1 cellular context compared by ENCODE assay signal in genomic region chr1:28172690-28173150, GRCh38.
TF ChIP-seq lines count a peak whose summit lies in the region.

No MANE protein-coding gene starts in this region.

TF ChIP-seq in HEK293, 187 proteins besides CTCF, POLR2A, EP300 and RAD21 (continued from another document and continues in another):
- 0 out of 2 replicates have a peak, but pooled peaks have one; percentile 36 for TF ChIP-seq TSHZ1 (tag by site-specific recombination; IDR thresholded peaks at IDR 0.05; ENCODE audit: borderline replicate concordance)
- TF ChIP-seq PRDM1 (tag by site-specific recombination; IDR thresholded peaks at IDR 0.05): 0 out of 2 replicates have a peak, but pooled peaks have one; percentile 3
- TF ChIP-seq ZNF777 (tag by site-specific recombination; IDR thresholded peaks at IDR 0.05; ENCODE audit: borderline replicate concordance): no peak
- TF ChIP-seq ZSCAN30 (tag by site-specific recombination; IDR thresholded peaks at IDR 0.05): no peak
- TF ChIP-seq EGR2 (tag by site-specific recombination; IDR thresholded peaks at IDR 0.05; ENCODE audit: low read depth): no peak
- TF ChIP-seq ZNF510 (tag by site-specific recombination; IDR thresholded peaks at IDR 0.05; ENCODE audit: insufficient replicate concordance): no peak
- no peak for TF ChIP-seq ZNF266 (tag by site-specific recombination; IDR thresholded peaks at IDR 0.05; ENCODE audit: low read depth)
- no peak for TF ChIP-seq ZEB2 (tag by site-specific recombination; IDR thresholded peaks at IDR 0.05)
- TF ChIP-seq ZNF701 (tag by site-specific recombination; IDR thresholded peaks at IDR 0.05): no peak
- no peak for TF ChIP-seq ZNF10 (tag by site-specific recombination; IDR thresholded peaks at IDR 0.05)
- no peak for TF ChIP-seq ZNF707 (tag by site-specific recombination; IDR thresholded peaks at IDR 0.05)
- no peak for TF ChIP-seq ZNF423 (tag by site-specific recombination; IDR thresholded peaks at IDR 0.05)
- TF ChIP-seq ATF2 (tag by site-specific recombination; IDR thresholded peaks at IDR 0.05; ENCODE audit: low read depth): no peak
- TF ChIP-seq ZNF146 (tag by site-specific recombination; IDR thresholded peaks at IDR 0.05): no peak
- no peak for TF ChIP-seq ZNF433 (tag by site-specific recombination; IDR thresholded peaks at IDR 0.05; ENCODE audit: low read depth)
- no peak for TF ChIP-seq ZFP3 (tag by site-specific recombination; IDR thresholded peaks at IDR 0.05; ENCODE audit: low read depth)
- TF ChIP-seq OSR2 (tag by site-specific recombination; IDR thresholded peaks at IDR 0.05): peak; percentile 92
- TF ChIP-seq ZIC2 (tag by site-specific recombination; IDR thresholded peaks at IDR 0.05): no peak
- no peak for TF ChIP-seq ZNF571 (tag by site-specific recombination; IDR thresholded peaks at IDR 0.05)
- TF ChIP-seq ZNF843 (tag by site-specific recombination; IDR thresholded peaks at IDR 0.05): peak; percentile 65
- no peak for TF ChIP-seq SP3 (tag by site-specific recombination; IDR thresholded peaks at IDR 0.05)
- no peak for TF ChIP-seq ZNF169 (tag by site-specific recombination; IDR thresholded peaks at IDR 0.05)
- TF ChIP-seq ZNF302 (tag by site-specific recombination; IDR thresholded peaks at IDR 0.05; ENCODE audit: low read depth): no peak
- TF ChIP-seq ZBTB11 (tag by site-specific recombination; conservative IDR thresholded peaks at IDR 0.05; ENCODE audit: low read depth): no peak
- no peak for TF ChIP-seq ZNF350 (tag by site-specific recombination; IDR thresholded peaks at IDR 0.05)
- no peak for TF ChIP-seq REPIN1 (tag by site-specific recombination; IDR thresholded peaks at IDR 0.05; ENCODE audit: low read depth)
- TF ChIP-seq MZF1 (tag by site-specific recombination; IDR thresholded peaks at IDR 0.05; ENCODE audit: borderline replicate concordance): no peak
- TF ChIP-seq ZSCAN5A (tag by site-specific recombination; IDR thresholded peaks at IDR 0.05): no peak
- TF ChIP-seq FEZF1 (tag by site-specific recombination; IDR thresholded peaks at IDR 0.05): peak; percentile 81
- TF ChIP-seq ZNF529 (tag by site-specific recombination; IDR thresholded peaks at IDR 0.05; ENCODE audit: insufficient replicate concordance): no peak
- no peak for TF ChIP-seq ZNF654 (tag by site-specific recombination; IDR thresholded peaks at IDR 0.05; ENCODE audit: low read depth)
- TF ChIP-seq ZBTB8A (tag by site-specific recombination; IDR thresholded peaks at IDR 0.05): peak; percentile 40; the same call in 1 of the 2 replicates
- no peak for TF ChIP-seq ZNF449 (tag by site-specific recombination; IDR thresholded peaks at IDR 0.05)
- TF ChIP-seq SP2 (tag by site-specific recombination; IDR thresholded peaks at IDR 0.05): no peak
- TF ChIP-seq ZNF223 (tag by site-specific recombination; IDR thresholded peaks at IDR 0.05): peak; percentile 96
- TF ChIP-seq ZNF580 (tag by site-specific recombination; IDR thresholded peaks at IDR 0.05): 0 out of 2 replicates have a peak, but pooled peaks have one; percentile 66
- TF ChIP-seq ZNF513 (tag by site-specific recombination; IDR thresholded peaks at IDR 0.05): no peak
- TF ChIP-seq ZNF776 (tag by site-specific recombination; IDR thresholded peaks at IDR 0.05; ENCODE audit: borderline replicate concordance): no peak
- no peak for TF ChIP-seq ZNF23 (tag by site-specific recombination; IDR thresholded peaks at IDR 0.05; ENCODE audit: borderline replicate concordance)
- TF ChIP-seq ZNF610 (tag by site-specific recombination; IDR thresholded peaks at IDR 0.05; ENCODE audit: borderline replicate concordance): no peak
- TF ChIP-seq ZNF280C (tag by site-specific recombination; IDR thresholded peaks at IDR 0.05): no peak
- TF ChIP-seq ZNF2 (tag by site-specific recombination; IDR thresholded peaks at IDR 0.05): no peak
- peak; percentile 63 for TF ChIP-seq ZXDB (tag by site-specific recombination; IDR thresholded peaks at IDR 0.05)
- peak; percentile 7; the same call in 1 of the 2 replicates for TF ChIP-seq SP7 (tag by site-specific recombination; IDR thresholded peaks at IDR 0.05)
- no peak for TF ChIP-seq ZNF324 (tag by site-specific recombination; IDR thresholded peaks at IDR 0.05)
- peak; percentile 41 for TF ChIP-seq ZNF561 (tag by site-specific recombination; IDR thresholded peaks at IDR 0.05; ENCODE audit: borderline replicate concordance)
- peak; percentile 46; the same call in 1 of the 2 replicates for TF ChIP-seq ZNF335 (tag by site-specific recombination; conservative IDR thresholded peaks at IDR 0.05)
- TF ChIP-seq ZNF560 (tag by site-specific recombination; IDR thresholded peaks at IDR 0.05; ENCODE audit: borderline replicate concordance): no peak
- peak; percentile 63 for TF ChIP-seq ZBTB44 (tag by site-specific recombination; IDR thresholded peaks at IDR 0.05)
- TF ChIP-seq ZFP37 (tag by site-specific recombination; IDR thresholded peaks at IDR 0.05): no peak
- no peak for TF ChIP-seq ZNF391 (tag by site-specific recombination; IDR thresholded peaks at IDR 0.05; ENCODE audit: borderline replicate concordance, low read depth)
- peak; percentile 65 for TF ChIP-seq ZSCAN16 (tag by site-specific recombination; IDR thresholded peaks at IDR 0.05)
- no peak for TF ChIP-seq ZNF157 (tag by site-specific recombination; IDR thresholded peaks at IDR 0.05)
